ENCODE assay signal across 9 cellular contexts in the genomic region with DNA sequence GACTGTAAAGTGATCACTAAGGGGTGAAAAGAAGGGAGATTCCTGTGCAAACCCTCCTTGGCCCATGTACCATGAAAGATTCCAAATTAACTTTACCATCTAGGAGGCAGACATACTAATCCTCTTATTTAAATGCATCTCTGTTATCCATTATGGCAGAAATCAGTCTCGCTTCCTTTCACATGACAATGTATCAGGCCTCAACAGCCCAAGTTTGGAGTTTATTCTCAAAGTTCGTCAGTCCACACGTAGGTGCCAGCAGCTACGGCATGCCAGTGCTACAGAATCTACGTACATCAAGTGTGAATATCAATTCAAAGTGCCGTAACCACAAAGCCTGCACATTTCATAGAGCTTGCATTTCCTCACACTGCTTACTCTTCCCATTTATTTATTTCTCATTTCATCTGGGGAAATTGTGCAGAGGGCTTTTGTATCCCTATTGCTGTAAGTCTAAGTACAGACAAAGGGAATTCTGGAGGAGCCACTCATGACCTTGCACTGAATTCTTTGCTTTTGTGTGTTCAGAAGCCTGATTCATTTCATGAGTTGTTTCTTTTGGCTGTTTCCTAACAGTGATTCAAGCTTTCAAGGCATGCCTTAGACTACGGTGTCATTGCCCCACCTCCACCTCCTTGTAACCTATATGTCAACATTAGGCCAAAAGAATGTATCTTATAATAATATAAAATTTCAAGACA. TPM values are rescaled to one million over a fixed set of nuclear protein-coding genes. Genes with fewer than 3 reads are reported as not detected.
DNase-seq lines count a peak whose midpoint lies in the region; TF ChIP-seq lines count a peak whose summit lies in the region.
"Had no signal": no experiment of that assay in that cellular context is flagged by ENCODE, and none has a peak within 500 bp of the region (broad histone marks: within the 10 kb centered on the region; RNA-seq: fewer than 3 reads in every experiment).

No MANE protein-coding gene starts in this region.

- peak overlapping the region; percentile 52 for H3K4me2 ChIP-seq in neural cell (ENCODE audit: low read length)

- H3K9me2 ChIP-seq in neural cell (ENCODE audit: insufficient read depth, low read length): no peaks in the 10 kb centered on the region

- peaks cover under 1 to 11% of the 10 kb centered on the region in 2 donors for H3K27me3 Mint-ChIP-seq in CD8-positive, alpha-beta memory T cell
- no peaks in the 10 kb centered on the region for H3K27me3 Mint-ChIP-seq in IgD-negative memory B cell

- H3K9ac ChIP-seq in neural cell (ENCODE audit: low read length): peak overlapping the region; percentile 30

- peaks cover 33% of the 10 kb centered on the region for H3K4me1 ChIP-seq in CD8-positive, alpha-beta memory T cell (ENCODE audit: insufficient read depth, low read length)

- H3K9me3 Mint-ChIP-seq in CD8-positive, alpha-beta memory T cell: no peaks in the 10 kb centered on the region
- no peaks in the 10 kb centered on the region for H3K9me3 Mint-ChIP-seq in IgD-negative memory B cell
- H3K9me3 Mint-ChIP-seq: activated T-helper 2 cell treated with anti-CD3 and anti-CD28 coated beads, Interferon-gamma antibody, Interleukin-2, Interleukin-4, amounts not matched to agents 10 μg/mL and 5 μg/mL and 100 μg/mL, durations not matched to agents 14 hours and 24 hours and 36 hours had no signal

- TF ChIP-seq RAD21 in neural cell (conservative IDR thresholded peaks at IDR 0.05): no peak

- H3K27ac ChIP-seq in CD8-positive, alpha-beta memory T cell (ENCODE audit: low read depth, low read length): peak overlapping the region; percentile 51
- peak overlapping the region; percentile 14 for H3K27ac ChIP-seq in neural cell (ENCODE audit: low read length)

- H4K20me1 ChIP-seq in neural cell (ENCODE audit: insufficient read depth): no peaks in the 10 kb centered on the region

- no peaks in the 10 kb centered on the region for H3K27me3 ChIP-seq in CD8-positive, alpha-beta memory T cell (ENCODE audit: insufficient read depth, low read length, poor library complexity, severe bottlenecking)
- no peaks in the 10 kb centered on the region for H3K27me3 ChIP-seq in neural cell (ENCODE audit: insufficient read depth, low read depth, low read length)

- peaks cover 84% of the 10 kb centered on the region for H3K79me2 ChIP-seq in neural cell (replicated peaks; ENCODE audit: insufficient read depth, low read length)

- no peaks in the 10 kb centered on the region for H3K9me3 ChIP-seq in CD8-positive, alpha-beta memory T cell (ENCODE audit: low read length)
- H3K9me3 ChIP-seq in neural cell (ENCODE audit: low read length): no peaks in the 10 kb centered on the region

- no peak for TF ChIP-seq CTCF in neural cell (IDR thresholded peaks at IDR 0.05; ENCODE audit: poor library complexity, severe bottlenecking)

- DNase-seq in CD8-positive, alpha-beta memory T cell: peak; percentile 3 to 65 (median 51)
- DNase-seq in dedifferentiated amniotic fluid mesenchymal stem cell (ENCODE audit: extremely low spot score) (peak; percentile 61), NCI-H146 (lab: John Stamatoyannopoulos, UW) (no peak), NCI-H446 treated with DMSO at 0.1 percent for 48 hours (lab: John Stamatoyannopoulos, UW) (no peak), NCI-H1048 (lab: John Stamatoyannopoulos, UW) (no peak), MV-4-11 (lab: John Stamatoyannopoulos, UW) (no peak)

- H3K4me3 ChIP-seq in CD8-positive, alpha-beta memory T cell (ENCODE audit: low read length): no peak overlapping the region
- peak overlapping the region; percentile 54 for H3K4me3 ChIP-seq in neural cell (ENCODE audit: low read length)

- H3K36me3 Mint-ChIP-seq in CD8-positive, alpha-beta memory T cell: peaks cover under 1 to 12% (median 3%) of the 10 kb centered on the region in 3 donors
- H3K36me3 Mint-ChIP-seq in IgD-negative memory B cell: peaks cover 3% of the 10 kb centered on the region

- H3K27ac Mint-ChIP-seq in CD8-positive, alpha-beta memory T cell: peak overlapping the region; percentile 75 to 98 (median 94)
- peak overlapping the region; percentile 27 to 76 (median 54) for H3K27ac Mint-ChIP-seq in IgD-negative memory B cell

- H3F3A ChIP-seq in neural cell (ENCODE audit: insufficient read depth, low read length, poor library complexity, severe bottlenecking): peaks cover 9% of the 10 kb centered on the region

- TF ChIP-seq EP300 in neural cell (conservative IDR thresholded peaks at IDR 0.05; ENCODE audit: poor library complexity, severe bottlenecking): no peak

- CTCF ChIA-PET in CD8-positive, alpha-beta memory T cell (lab: Charles Lee): interaction anchor here (1.0 to 2.2 kb wide), 2 partner anchors 9 to 19 kb away, joined by 3 to 7 read pairs; no protein-coding TSS in a partner anchor

- POLR2A ChIA-PET in CD8-positive, alpha-beta memory T cell (lab: Charles Lee): interaction anchor here (1.1 kb wide), 1 partner anchor 10 kb away, joined by 6 read pairs; a partner anchor contains a TSS

- H2AFZ ChIP-seq in neural cell (ENCODE audit: low read depth, low read length): no peak overlapping the region

- H3K4me3 Mint-ChIP-seq in CD8-positive, alpha-beta memory T cell: peak overlapping the region in 6 of 7 donors; percentile 5 to 59 (median 44)
- peak overlapping the region in 2 of 4 donors; percentile 42 to 70 for H3K4me3 Mint-ChIP-seq in IgD-negative memory B cell

- H3K36me3 ChIP-seq in CD8-positive, alpha-beta memory T cell (ENCODE audit: insufficient read depth, low read length): no peaks in the 10 kb centered on the region
- peaks cover 15% of the 10 kb centered on the region for H3K36me3 ChIP-seq in neural cell (ENCODE audit: insufficient read depth, low read length)

- H3K4me1 Mint-ChIP-seq in CD8-positive, alpha-beta memory T cell: peaks cover 21 to 52% (median 37%) of the 10 kb centered on the region in 3 donors
- peaks cover 14 to 27% (median 16%) of the 10 kb centered on the region in 3 donors for H3K4me1 Mint-ChIP-seq in IgD-negative memory B cell

TF ChIP-seq in neural cell, 6 proteins besides CTCF, POLR2A, EP300 and RAD21:
- no peak for TF ChIP-seq MXI1 (conservative IDR thresholded peaks at IDR 0.05; ENCODE audit: poor library complexity, severe bottlenecking)
- TF ChIP-seq TAF1 (IDR thresholded peaks at IDR 0.05; ENCODE audit: low read depth): no peak
- no peak for TF ChIP-seq POLR2AphosphoS5 (IDR thresholded peaks at IDR 0.05)
- TF ChIP-seq, protein P1, sequence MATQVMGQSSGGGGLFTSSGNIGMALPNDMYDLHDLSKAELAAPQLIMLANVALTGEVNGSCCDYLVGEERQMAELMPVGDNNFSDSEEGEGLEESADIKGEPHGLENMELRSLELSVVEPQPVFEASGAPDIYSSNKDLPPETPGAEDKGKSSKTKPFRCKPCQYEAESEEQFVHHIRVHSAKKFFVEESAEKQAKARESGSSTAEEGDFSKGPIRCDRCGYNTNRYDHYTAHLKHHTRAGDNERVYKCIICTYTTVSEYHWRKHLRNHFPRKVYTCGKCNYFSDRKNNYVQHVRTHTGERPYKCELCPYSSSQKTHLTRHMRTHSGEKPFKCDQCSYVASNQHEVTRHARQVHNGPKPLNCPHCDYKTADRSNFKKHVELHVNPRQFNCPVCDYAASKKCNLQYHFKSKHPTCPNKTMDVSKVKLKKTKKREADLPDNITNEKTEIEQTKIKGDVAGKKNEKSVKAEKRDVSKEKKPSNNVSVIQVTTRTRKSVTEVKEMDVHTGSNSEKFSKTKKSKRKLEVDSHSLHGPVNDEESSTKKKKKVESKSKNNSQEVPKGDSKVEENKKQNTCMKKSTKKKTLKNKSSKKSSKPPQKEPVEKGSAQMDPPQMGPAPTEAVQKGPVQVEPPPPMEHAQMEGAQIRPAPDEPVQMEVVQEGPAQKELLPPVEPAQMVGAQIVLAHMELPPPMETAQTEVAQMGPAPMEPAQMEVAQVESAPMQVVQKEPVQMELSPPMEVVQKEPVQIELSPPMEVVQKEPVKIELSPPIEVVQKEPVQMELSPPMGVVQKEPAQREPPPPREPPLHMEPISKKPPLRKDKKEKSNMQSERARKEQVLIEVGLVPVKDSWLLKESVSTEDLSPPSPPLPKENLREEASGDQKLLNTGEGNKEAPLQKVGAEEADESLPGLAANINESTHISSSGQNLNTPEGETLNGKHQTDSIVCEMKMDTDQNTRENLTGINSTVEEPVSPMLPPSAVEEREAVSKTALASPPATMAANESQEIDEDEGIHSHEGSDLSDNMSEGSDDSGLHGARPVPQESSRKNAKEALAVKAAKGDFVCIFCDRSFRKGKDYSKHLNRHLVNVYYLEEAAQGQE (IDR thresholded peaks at IDR 0.05; ENCODE audit: borderline replicate concordance): no peak
- TF ChIP-seq EZH2 (IDR thresholded peaks at IDR 0.05; ENCODE audit: borderline replicate concordance, insufficient read depth, low read length, poor library complexity, severe bottlenecking): no peak
- TF ChIP-seq SMC3 (conservative IDR thresholded peaks at IDR 0.05; ENCODE audit: poor library complexity): no peak

RNA-seq across cellular contexts. Expression of a gene that starts 10.0 kb away (rescaled TPM):
- under 1 TPM; 0.68 to 0.93 TPM for total RNA-seq in CD8-positive, alpha-beta memory T cell
- polyA plus RNA-seq in CD8-positive, alpha-beta memory T cell: 3.5 TPM
- polyA plus RNA-seq in IgD-negative memory B cell (2.7 TPM), neural cell (449 and 585 TPM in 2 replicates)
- polyA minus RNA-seq in neural cell: 1,480 and 1,745 TPM in 2 replicates

RNA-seq across cellular contexts. Expression of a gene that starts 54.5 kb away (rescaled TPM):
- total RNA-seq in CD8-positive, alpha-beta memory T cell: 10 to 100 TPM; 57.4 to 64.7 TPM
- polyA plus RNA-seq in CD8-positive, alpha-beta memory T cell: 116 TPM
- polyA plus RNA-seq in IgD-negative memory B cell: 62.1 TPM
- polyA plus RNA-seq in neural cell: 23.1 and 25.2 TPM in 2 replicates
- polyA minus RNA-seq in neural cell: 18.0 and 23.7 TPM in 2 replicates

Comparison
In these comparisons a context has a peak if more than half of its experiments do, and no peak if none do; other contexts are left out.
1. DNase-seq: peak in CD8-positive, alpha-beta memory T cell (5 of 5) and dedifferentiated amniotic fluid mesenchymal stem cell (single experiment); none in NCI-H146 (single experiment), NCI-H446 treated with DMSO at 0.1 percent for 48 hours (single experiment), NCI-H1048 (single experiment) and MV-4-11 (single experiment).
2. RNA of a gene that starts 10.0 kb away (polyA plus RNA-seq): 449 to 585 TPM in neural cell; 3.5 TPM in CD8-positive, alpha-beta memory T cell (single experiment) and 2.7 TPM in IgD-negative memory B cell (single experiment); every median in the first group is over 100 times any median in the second.